ENCODE assay signal across 9 cellular contexts in genomic region chr17:39666601-39667261, GRCh38. TPM values are rescaled to one million over a fixed set of nuclear protein-coding genes. Genes with fewer than 3 reads are reported as not detected.
A peak's percentile ranks its signal among the peaks of the same experiment; 100 is the strongest.
DNase-seq lines count a peak whose midpoint lies in the region; ATAC-seq, FAIRE-seq and TF ChIP-seq lines count a peak whose summit lies in the region.
"Had no signal": no experiment of that assay in that cellular context is flagged by ENCODE, and none has a peak within 500 bp of the region (broad histone marks: within the 10 kb centered on the region; RNA-seq: fewer than 3 reads in every experiment).

No MANE protein-coding gene starts in this region.

- H3K27me3 Mint-ChIP-seq in activated T-helper 1 cell treated with anti-CD3 and anti-CD28 coated beads, Interleukin-12 subunit alpha, Interleukin-12 subunit beta, Interleukin-2, Interleukin-4 antibody, amounts not matched to agents 30 ng/mL and 10 ng/mL and 1 ng/mL, durations not matched to agents 14 hours and 24 hours and 36 hours (ENCODE audit: insufficient read depth) = peaks cover 24% of the 10 kb centered on the region
- H3K27me3 Mint-ChIP-seq in immature natural killer cell (ENCODE audit: low read depth in 3 of 3) = peaks cover 0 to 8% (median 7%) of the 10 kb centered on the region in 3 donors

- peaks cover 4% of the 10 kb centered on the region for H3K36me3 Mint-ChIP-seq in activated T-helper 1 cell treated with anti-CD3 and anti-CD28 coated beads, Interleukin-12 subunit alpha, Interleukin-12 subunit beta, Interleukin-2, Interleukin-4 antibody, amounts not matched to agents 30 ng/mL and 10 ng/mL and 1 ng/mL, durations not matched to agents 14 hours and 24 hours and 36 hours (ENCODE audit: low read depth)
- peaks cover 0 to under 1% (median 0%) of the 10 kb centered on the region in 3 donors for H3K36me3 Mint-ChIP-seq in immature natural killer cell

- peak overlapping the region; percentile 93 for H3K4me2 ChIP-seq in smooth muscle cell

- H3K36me3 ChIP-seq in H7 (replicated peaks; ENCODE audit: control insufficient read depth, insufficient read depth, low read length) (no peaks in the 10 kb centered on the region), smooth muscle cell (ENCODE audit: low read depth) (no peaks in the 10 kb centered on the region)

- WGBS in smooth muscle cell (ENCODE audit: low lambda C conversion rate) = 75% methylated on average over 11 of the region's 11 CpGs

- H3F3A ChIP-seq in smooth muscle cell (ENCODE audit: low read depth) = no peaks in the 10 kb centered on the region

- ATAC-seq in GM19397 (IDR thresholded peaks at IDR 0.05; ENCODE audit: unreplicated experiment) (no peak), GM19463 (IDR thresholded peaks at IDR 0.05; ENCODE audit: unreplicated experiment) (no peak), GM19324 (IDR thresholded peaks at IDR 0.05; ENCODE audit: low FRiP score, unreplicated experiment) (no peak)

- no peak overlapping the region for H2AFZ ChIP-seq in smooth muscle cell (ENCODE audit: low read depth)

- H3K4me1 Mint-ChIP-seq in activated T-helper 1 cell treated with anti-CD3 and anti-CD28 coated beads, Interleukin-12 subunit alpha, Interleukin-12 subunit beta, Interleukin-2, Interleukin-4 antibody, amounts not matched to agents 30 ng/mL and 10 ng/mL and 1 ng/mL, durations not matched to agents 14 hours and 24 hours and 36 hours (ENCODE audit: low read depth) = peaks cover 7% of the 10 kb centered on the region
- H3K4me1 Mint-ChIP-seq in immature natural killer cell = peaks cover 8 to 11% of the 10 kb centered on the region in 2 donors

- FAIRE-seq in D721Med (lab: Jason Lieb, UNC) = no peak

- peaks cover 10% of the 10 kb centered on the region for H3K4me1 ChIP-seq in smooth muscle cell (ENCODE audit: low read depth)

- H3K4me3 Mint-ChIP-seq in activated T-helper 1 cell treated with anti-CD3 and anti-CD28 coated beads, Interleukin-12 subunit alpha, Interleukin-12 subunit beta, Interleukin-2, Interleukin-4 antibody, amounts not matched to agents 30 ng/mL and 10 ng/mL and 1 ng/mL, durations not matched to agents 14 hours and 24 hours and 36 hours = peak overlapping the region; percentile 57
- H3K4me3 Mint-ChIP-seq in immature natural killer cell = peak overlapping the region; percentile 38 to 53 (median 48)

- H3K4me3 ChIP-seq in H7 (ENCODE audit: insufficient read depth, low read depth, low read length) = 0 out of 2 replicates have a peak overlapping the region, but pooled peaks have one; percentile 49
- no peak overlapping the region for H3K4me3 ChIP-seq in smooth muscle cell

- no peak overlapping the region for H3K27ac Mint-ChIP-seq in activated T-helper 1 cell treated with anti-CD3 and anti-CD28 coated beads, Interleukin-12 subunit alpha, Interleukin-12 subunit beta, Interleukin-2, Interleukin-4 antibody, amounts not matched to agents 30 ng/mL and 10 ng/mL and 1 ng/mL, durations not matched to agents 14 hours and 24 hours and 36 hours
- H3K27ac Mint-ChIP-seq in immature natural killer cell = no peak overlapping the region

- intact Hi-C loops in activated T-helper 1 cell treated with anti-CD3 and anti-CD28 coated beads, Interleukin-12 subunit alpha, Interleukin-12 subunit beta, Interleukin-2, Interleukin-4 antibody, amounts not matched to agents 30 ng/mL and 10 ng/mL and 1 ng/mL, durations not matched to agents 14 hours and 24 hours and 36 hours (cut with micrococcal nuclease) = no loop called here

- H3K9me3 Mint-ChIP-seq in activated T-helper 1 cell treated with anti-CD3 and anti-CD28 coated beads, Interleukin-12 subunit alpha, Interleukin-12 subunit beta, Interleukin-2, Interleukin-4 antibody, amounts not matched to agents 30 ng/mL and 10 ng/mL and 1 ng/mL, durations not matched to agents 14 hours and 24 hours and 36 hours = no peaks in the 10 kb centered on the region
- H3K9me3 Mint-ChIP-seq in immature natural killer cell = no peaks in the 10 kb centered on the region

- H3K9ac ChIP-seq in smooth muscle cell (ENCODE audit: low read depth) = no peak overlapping the region

- H3K27me3 ChIP-seq in H7 (ENCODE audit: control insufficient read depth, insufficient read depth, low read length) (peaks cover 36% of the 10 kb centered on the region), smooth muscle cell (ENCODE audit: low read depth) (peaks cover 63% of the 10 kb centered on the region)

- DNase-seq in H7 (peak; percentile 53), immature natural killer cell (no peak), smooth muscle cell (lab: John Stamatoyannopoulos, UW; ENCODE audit: unreplicated experiment) (no peak), D721Med (ENCODE audit: insufficient read length, low spot score) (no peak)
- DNase-seq in activated T-helper 1 cell treated with anti-CD3 and anti-CD28 coated beads, Interleukin-12 subunit alpha, Interleukin-12 subunit beta, Interleukin-2, Interleukin-4 antibody, amounts not matched to agents 30 ng/mL and 10 ng/mL and 1 ng/mL, durations not matched to agents 14 hours and 24 hours and 36 hours (ENCODE audit: low spot score) = no peak

- H3K27ac ChIP-seq in smooth muscle cell (ENCODE audit: low read depth) = no peak overlapping the region

- H3K9me3 ChIP-seq in smooth muscle cell (replicated peaks; ENCODE audit: low read depth) = no peaks in the 10 kb centered on the region

- no peaks in the 10 kb centered on the region for H3K79me2 ChIP-seq in smooth muscle cell (ENCODE audit: low read depth)

- peaks cover 2% of the 10 kb centered on the region for H4K20me1 ChIP-seq in smooth muscle cell (ENCODE audit: low read depth)

- TF ChIP-seq CTCF in smooth muscle cell (IDR thresholded peaks at IDR 0.05; ENCODE audit: borderline replicate concordance, insufficient read depth, poor library complexity, severe bottlenecking) = no peak
- TF ChIP-seq CTCF in D721Med (IDR thresholded peaks at IDR 0.05; ENCODE audit: insufficient read depth, missing control alignments) = no peak

RNA-seq across cellular contexts. Expression of gene PNMT, which starts 1.5 kb away (rescaled TPM):
- total RNA-seq in H7 (2014; rRNA removed; shearing (Covaris generic)) = 2.4 and 4.0 TPM in 2 replicates
- not detected in 2 replicates for total RNA-seq in activated T-helper 1 cell treated with anti-CD3 and anti-CD28 coated beads, Interleukin-12 subunit alpha, Interleukin-12 subunit beta, Interleukin-2, Interleukin-4 antibody, amounts not matched to agents 30 ng/mL and 10 ng/mL and 1 ng/mL, durations not matched to agents 14 hours and 24 hours and 36 hours
- polyA plus RNA-seq in immature natural killer cell (1 to 10 TPM in 2 of 3 donors, not detected in 1; 1.4 to 1.6 TPM), smooth muscle cell (0.23 and 1.3 TPM in 2 replicates)
- total RNA-seq in smooth muscle cell = not detected in 2 replicates
- total RNA-seq: kidney epithelial cell had no signal

RNA-seq across cellular contexts. Expression of gene TCAP, which starts 1.6 kb away (rescaled TPM):
- 0.69 and 2.7 TPM in 2 replicates for total RNA-seq in H7 (2014; rRNA removed; shearing (Covaris generic))
- total RNA-seq in activated T-helper 1 cell treated with anti-CD3 and anti-CD28 coated beads, Interleukin-12 subunit alpha, Interleukin-12 subunit beta, Interleukin-2, Interleukin-4 antibody, amounts not matched to agents 30 ng/mL and 10 ng/mL and 1 ng/mL, durations not matched to agents 14 hours and 24 hours and 36 hours = 0.96 and 1.4 TPM in 2 replicates
- polyA plus RNA-seq in immature natural killer cell (not detected), smooth muscle cell (0.41 and 0.69 TPM in 2 replicates)
- total RNA-seq in smooth muscle cell = 1.1 TPM in 1 of 2 replicates, not detected in the other

RNA-seq across cellular contexts. Expression of gene PGAP3, which starts 21.1 kb away (rescaled TPM):
- total RNA-seq in H7 (2014; rRNA removed; shearing (Covaris generic)) = 15.9 and 17.6 TPM in 2 replicates
- total RNA-seq in activated T-helper 1 cell treated with anti-CD3 and anti-CD28 coated beads, Interleukin-12 subunit alpha, Interleukin-12 subunit beta, Interleukin-2, Interleukin-4 antibody, amounts not matched to agents 30 ng/mL and 10 ng/mL and 1 ng/mL, durations not matched to agents 14 hours and 24 hours and 36 hours = 14.4 and 16.9 TPM in 2 replicates
- polyA plus RNA-seq in immature natural killer cell = 10 to 100 TPM; 24.0 to 47.1 (median 37.8) TPM
- total RNA-seq in smooth muscle cell = 16.5 and 19.4 TPM in 2 replicates
- polyA plus RNA-seq in smooth muscle cell = 19.1 and 26.4 TPM in 2 replicates

RNA-seq across cellular contexts. Expression of gene STARD3, which starts 29.8 kb away (rescaled TPM):
- total RNA-seq in H7 (2014; rRNA removed; shearing (Covaris generic)) = 55.6 and 66.3 TPM in 2 replicates
- total RNA-seq in activated T-helper 1 cell treated with anti-CD3 and anti-CD28 coated beads, Interleukin-12 subunit alpha, Interleukin-12 subunit beta, Interleukin-2, Interleukin-4 antibody, amounts not matched to agents 30 ng/mL and 10 ng/mL and 1 ng/mL, durations not matched to agents 14 hours and 24 hours and 36 hours = 54.7 and 65.3 TPM in 2 replicates
- polyA plus RNA-seq in immature natural killer cell (10 to 100 TPM; 45.1 to 88.6 (median 78.5) TPM), smooth muscle cell (53.3 and 61.8 TPM in 2 replicates)
- total RNA-seq in smooth muscle cell = 33.7 and 37.5 TPM in 2 replicates

RNA-seq across cellular contexts. Expression of gene ERBB2, which starts 33.1 kb away (rescaled TPM):
- total RNA-seq in H7 (2014; rRNA removed; shearing (Covaris generic)) = 186 and 207 TPM in 2 replicates
- total RNA-seq in activated T-helper 1 cell treated with anti-CD3 and anti-CD28 coated beads, Interleukin-12 subunit alpha, Interleukin-12 subunit beta, Interleukin-2, Interleukin-4 antibody, amounts not matched to agents 30 ng/mL and 10 ng/mL and 1 ng/mL, durations not matched to agents 14 hours and 24 hours and 36 hours = 2.5 and 3.0 TPM in 2 replicates
- polyA plus RNA-seq in immature natural killer cell (10 to 100 TPM; 14.5 to 49.2 (median 25.2) TPM), smooth muscle cell (53.6 and 56.1 TPM in 2 replicates)
- total RNA-seq in smooth muscle cell = 44.5 and 49.4 TPM in 2 replicates
